34 cellular contexts compared by ENCODE assay signal in the genomic region with DNA sequence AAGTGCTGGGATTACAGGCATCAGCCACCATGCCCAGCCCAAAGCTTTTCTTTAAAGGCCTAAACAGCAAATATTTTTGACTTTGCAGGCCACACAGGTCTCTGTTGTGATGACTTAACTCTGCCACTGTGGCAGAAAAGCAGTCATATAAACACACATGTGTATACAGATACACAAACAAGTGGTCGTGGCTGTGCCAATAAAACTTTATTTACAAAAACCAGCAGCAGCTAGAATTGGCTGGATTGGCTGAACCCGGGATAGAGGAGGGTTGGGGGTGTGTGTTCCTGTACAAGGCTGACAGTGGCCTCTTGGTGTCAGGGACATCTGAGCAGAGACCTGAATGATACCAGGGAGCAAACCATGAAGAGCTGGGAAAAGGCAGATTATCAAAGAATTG.
"Had no signal": no experiment of that assay in that cellular context is flagged by ENCODE, and none has a peak within 500 bp of the region (broad histone marks: within the 10 kb centered on the region; RNA-seq: fewer than 3 reads in every experiment).

No MANE protein-coding gene starts in this region.

- H3K27ac Mint-ChIP-seq: activated B cell treated with CpG ODN at 0.5 μM for 24 hours; activated CD8-positive, alpha-beta T cell treated with anti-CD3 and anti-CD28 coated beads for 36 hours; activated naive CD8-positive, alpha-beta T cell; activated T-helper 17 cell treated with anti-CD3 and anti-CD28 coated beads, Interleukin-2, amount 50 U/mL, for 72 hours; dendritic cell treated with granulocyte-macrophage colony-stimulating factor and Interleukin-4, amounts not matched to agents 40 ng/mL and 50 ng/mL, for 4 days; endodermal cell; T-helper 2 cell treated with Interferon-gamma antibody and Interleukin-4, amounts not matched to agents 5 μg/mL and 100 μg/mL, for 36 hours had no signal

- H3K27me3 Mint-ChIP-seq: activated B cell treated with CpG ODN at 0.5 μM for 24 hours; activated CD8-positive, alpha-beta T cell treated with anti-CD3 and anti-CD28 coated beads for 36 hours; activated naive CD8-positive, alpha-beta T cell; activated T-helper 17 cell treated with anti-CD3 and anti-CD28 coated beads, Interleukin-2, amount 50 U/mL, for 72 hours; central memory CD8-positive, alpha-beta T cell; dendritic cell treated with granulocyte-macrophage colony-stimulating factor and Interleukin-4, amounts not matched to agents 40 ng/mL and 50 ng/mL, for 4 days had no signal

- FAIRE-seq: astrocyte, bronchial epithelial cell had no signal

- H3K4me1 Mint-ChIP-seq: endodermal cell had no signal

- H3K27ac ChIP-seq: brain microvascular endothelial cell, coronary artery, esophagus muscularis mucosa, foreskin keratinocyte, gastrocnemius medialis, heart left ventricle, WERI-Rb-1 had no signal

- H3K9me3 Mint-ChIP-seq: central memory CD8-positive, alpha-beta T cell had no signal

- ATAC-seq: activated CD4-positive, CD25-positive, alpha-beta regulatory T cell treated with anti-CD3 and anti-CD28 coated beads, Interleukin-2, amount 50 U/mL, for 24 hours; activated CD8-positive, alpha-beta T cell treated with anti-CD3 and anti-CD28 coated beads for 36 hours; activated T-cell treated with anti-CD3 and anti-CD28 coated beads, Interleukin-2, amount 50 U/mL, for 4 hours; activated T-helper 17 cell treated with anti-CD3 and anti-CD28 coated beads, Interleukin-2, amount 50 U/mL, for 72 hours; foreskin keratinocyte; gastrocnemius medialis; heart left ventricle had no signal

- DNase-seq: activated B cell treated with CpG ODN at 0.5 μM for 24 hours; activated CD4-positive, alpha-beta T cell treated with anti-CD3 and anti-CD28 coated beads for 48 hours; activated CD4-positive, alpha-beta T cell treated with anti-CD3 and anti-CD28 coated beads, Interleukin-2, amount 50 U/mL, for 1 hour; activated CD4-positive, alpha-beta T cell treated with anti-CD3 and anti-CD28 coated beads, Interleukin-2, amount 50 U/mL, for 48 hours; activated CD8-positive, alpha-beta memory T cell treated with anti-CD3 and anti-CD28 coated beads for 24 hours; activated CD8-positive, alpha-beta T cell treated with anti-CD3 and anti-CD28 coated beads for 36 hours; activated effector memory CD4-positive, alpha-beta T cell treated with Interleukin-2 at 50 U/mL for 16 hours; activated gamma-delta T cell treated with Interleukin-2 at 50 U/mL for 16 hours; activated naive CD4-positive, alpha-beta T cell treated with anti-CD3 and anti-CD28 coated beads, Interleukin-2, amount 50 U/mL, for 16 hours; activated naive CD4-positive, alpha-beta T cell treated with Interleukin-2 at 50 U/mL for 16 hours; activated T-cell treated with anti-CD3 and anti-CD28 coated beads, Interleukin-2, amount 50 U/mL, for 4 hours; amniotic stem cell; anterior cingulate cortex; brain microvascular endothelial cell; dorsolateral prefrontal cortex; effector memory CD4-positive, alpha-beta T cell; endodermal cell; erythroblast; foreskin keratinocyte; gastrocnemius medialis; glutamatergic neuron; T1000; WERI-Rb-1 had no signal

- H3K27me3 ChIP-seq: brain microvascular endothelial cell, dorsolateral prefrontal cortex, esophagus muscularis mucosa, foreskin keratinocyte, gastrocnemius medialis, heart left ventricle had no signal

- H3K4me3 Mint-ChIP-seq: activated B cell treated with CpG ODN at 0.5 μM for 24 hours; activated CD8-positive, alpha-beta T cell treated with anti-CD3 and anti-CD28 coated beads for 36 hours; activated naive CD8-positive, alpha-beta T cell; activated T-cell treated with anti-CD3 and anti-CD28 coated beads, Interleukin-2, amount 50 U/mL, for 4 hours; activated T-helper 17 cell treated with anti-CD3 and anti-CD28 coated beads, Interleukin-2, amount 50 U/mL, for 72 hours; central memory CD8-positive, alpha-beta T cell; dendritic cell treated with granulocyte-macrophage colony-stimulating factor and Interleukin-4, amounts not matched to agents 40 ng/mL and 50 ng/mL, for 4 days; endodermal cell; T-helper 2 cell treated with Interferon-gamma antibody and Interleukin-4, amounts not matched to agents 5 μg/mL and 100 μg/mL, for 36 hours had no signal

- H3K4me3 ChIP-seq: coronary artery, dorsolateral prefrontal cortex, esophagus muscularis mucosa, gastrocnemius medialis, heart left ventricle had no signal

- H3K4me1 ChIP-seq: foreskin keratinocyte had no signal
